1 cellular context compared by ENCODE assay signal in the genomic region with DNA sequence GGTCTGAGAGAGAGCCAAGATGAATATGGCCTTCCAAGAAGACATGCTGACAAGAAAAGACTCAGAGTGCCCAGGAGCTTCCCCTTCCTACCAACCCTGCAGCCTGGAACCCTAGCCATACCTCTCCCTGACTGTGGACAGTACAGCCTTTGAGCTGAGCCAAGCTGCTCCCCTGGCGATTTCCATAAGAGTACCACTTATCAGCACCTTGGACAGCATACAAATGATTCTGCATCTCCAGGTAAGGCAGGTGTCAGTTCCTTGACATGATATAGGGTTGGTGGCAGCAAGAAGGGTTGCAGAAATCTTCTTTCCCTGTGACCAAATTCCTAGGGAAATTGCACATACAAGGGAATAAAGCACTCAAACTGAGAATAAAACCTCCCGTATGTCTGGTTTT.
TF ChIP-seq lines count a peak whose summit lies in the region.

No MANE protein-coding gene starts in this region.

TF ChIP-seq in K562, 482 proteins besides CTCF, POLR2A, EP300 and RAD21:
- no peak for TF ChIP-seq BRD4 (IDR thresholded peaks at IDR 0.05)
- TF ChIP-seq MIER1 (IDR thresholded peaks at IDR 0.05; ENCODE audit: low read depth) = peak; percentile 84
- TF ChIP-seq EHMT2 (IDR thresholded peaks at IDR 0.05) = peak; percentile 87
- TF ChIP-seq CBX1 (IDR thresholded peaks at IDR 0.05; ENCODE audit: low read depth) = no peak
- TF ChIP-seq, protein P1, sequence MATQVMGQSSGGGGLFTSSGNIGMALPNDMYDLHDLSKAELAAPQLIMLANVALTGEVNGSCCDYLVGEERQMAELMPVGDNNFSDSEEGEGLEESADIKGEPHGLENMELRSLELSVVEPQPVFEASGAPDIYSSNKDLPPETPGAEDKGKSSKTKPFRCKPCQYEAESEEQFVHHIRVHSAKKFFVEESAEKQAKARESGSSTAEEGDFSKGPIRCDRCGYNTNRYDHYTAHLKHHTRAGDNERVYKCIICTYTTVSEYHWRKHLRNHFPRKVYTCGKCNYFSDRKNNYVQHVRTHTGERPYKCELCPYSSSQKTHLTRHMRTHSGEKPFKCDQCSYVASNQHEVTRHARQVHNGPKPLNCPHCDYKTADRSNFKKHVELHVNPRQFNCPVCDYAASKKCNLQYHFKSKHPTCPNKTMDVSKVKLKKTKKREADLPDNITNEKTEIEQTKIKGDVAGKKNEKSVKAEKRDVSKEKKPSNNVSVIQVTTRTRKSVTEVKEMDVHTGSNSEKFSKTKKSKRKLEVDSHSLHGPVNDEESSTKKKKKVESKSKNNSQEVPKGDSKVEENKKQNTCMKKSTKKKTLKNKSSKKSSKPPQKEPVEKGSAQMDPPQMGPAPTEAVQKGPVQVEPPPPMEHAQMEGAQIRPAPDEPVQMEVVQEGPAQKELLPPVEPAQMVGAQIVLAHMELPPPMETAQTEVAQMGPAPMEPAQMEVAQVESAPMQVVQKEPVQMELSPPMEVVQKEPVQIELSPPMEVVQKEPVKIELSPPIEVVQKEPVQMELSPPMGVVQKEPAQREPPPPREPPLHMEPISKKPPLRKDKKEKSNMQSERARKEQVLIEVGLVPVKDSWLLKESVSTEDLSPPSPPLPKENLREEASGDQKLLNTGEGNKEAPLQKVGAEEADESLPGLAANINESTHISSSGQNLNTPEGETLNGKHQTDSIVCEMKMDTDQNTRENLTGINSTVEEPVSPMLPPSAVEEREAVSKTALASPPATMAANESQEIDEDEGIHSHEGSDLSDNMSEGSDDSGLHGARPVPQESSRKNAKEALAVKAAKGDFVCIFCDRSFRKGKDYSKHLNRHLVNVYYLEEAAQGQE (CRISPR knock-in tag; IDR thresholded peaks at IDR 0.05; ENCODE audit: low read depth) = peak; percentile 90
- no peak for TF ChIP-seq SMARCC2 (IDR thresholded peaks at IDR 0.05; ENCODE audit: low read depth)
